In genomic region chr5:50965621-50966362, GRCh38 we compare ENCODE assay signal across 15 cellular contexts.
DNase-seq lines count a peak whose midpoint lies in the region; ATAC-seq and TF ChIP-seq lines count a peak whose summit lies in the region.
"Had no signal": no experiment of that assay in that cellular context is flagged by ENCODE, and none has a peak within 500 bp of the region (broad histone marks: within the 10 kb centered on the region; RNA-seq: fewer than 3 reads in every experiment).

No MANE protein-coding gene starts in this region.

- ATAC-seq in Right ventricle myocardium inferior: no peak
- ATAC-seq in heart right ventricle: no peak
- no peak for ATAC-seq in HG03439 (IDR thresholded peaks at IDR 0.05; ENCODE audit: unreplicated experiment)
- ATAC-seq: heart left ventricle had no signal

- no peak overlapping the region for H3K27ac ChIP-seq in heart right ventricle
- peak overlapping the region; percentile 58 for H3K27ac ChIP-seq in thymus (ENCODE audit: low read depth)
- H3K27ac ChIP-seq: BLaER1, heart left ventricle had no signal

- peak overlapping the region; percentile 15 for H3K4me3 Mint-ChIP-seq in activated T-helper 2 cell treated with anti-CD3 and anti-CD28 coated beads, Interferon-gamma antibody, Interleukin-2, Interleukin-4, amounts not matched to agents 10 μg/mL and 5 μg/mL and 100 μg/mL, durations not matched to agents 14 hours and 24 hours and 36 hours (ENCODE audit: low read depth)

- DNase-seq in Right ventricle myocardium inferior (ENCODE audit: missing footprints) (peak; percentile 40), heart right ventricle (no peak), left kidney (ENCODE audit: low read depth, low spot score) (peak; percentile 33), DMS153 (lab: John Stamatoyannopoulos, UW) (no peak), NCI-H524 (lab: John Stamatoyannopoulos, UW) (no peak)
- no peak for DNase-seq in activated T-helper 2 cell treated with anti-CD3 and anti-CD28 coated beads, Interferon-gamma antibody, Interleukin-2, Interleukin-4, amounts not matched to agents 10 μg/mL and 5 μg/mL and 100 μg/mL, durations not matched to agents 14 hours and 24 hours and 36 hours (ENCODE audit: low spot score)
- DNase-seq: anterior cingulate cortex; effector CD4-positive, alpha-beta T cell; heart left ventricle; midbrain; NCI-H1436 treated with DMSO at 0.1 percent for 48 hours; OCI-M1 had no signal

- no peaks in the 10 kb centered on the region for H3K36me3 Mint-ChIP-seq in activated T-helper 2 cell treated with anti-CD3 and anti-CD28 coated beads, Interferon-gamma antibody, Interleukin-2, Interleukin-4, amounts not matched to agents 10 μg/mL and 5 μg/mL and 100 μg/mL, durations not matched to agents 14 hours and 24 hours and 36 hours (ENCODE audit: low read depth)

- 16 to 39% methylated on average over 32 of the region's 32 CpGs for WGBS in heart right ventricle, 2 donors
- 11% methylated on average over 32 of the region's 32 CpGs for WGBS in thymus

- H3K4me1 ChIP-seq in heart right ventricle: peaks cover 3 to 56% (median 43%) of the 10 kb centered on the region in 9 donors
- H3K4me1 ChIP-seq in thymus (ENCODE audit: control insufficient read depth, insufficient read depth, low read length): no peaks in the 10 kb centered on the region

- TF ChIP-seq CTCF in heart right ventricle (IDR thresholded peaks at IDR 0.05): no peak

- intact Hi-C loops in Right ventricle myocardium inferior (cut with DNase I): no loop called here
- intact Hi-C loops in heart right ventricle (cut with DNase I): loop anchor here in 5 of 10 donors (5.0 to 10.0 kb wide), 4 partner anchors 1039 to 1697 kb away; no protein-coding TSS in a partner anchor
- intact Hi-C loops in activated T-helper 2 cell treated with anti-CD3 and anti-CD28 coated beads, Interferon-gamma antibody, Interleukin-2, Interleukin-4, amounts not matched to agents 10 μg/mL and 5 μg/mL and 100 μg/mL, durations not matched to agents 14 hours and 24 hours and 36 hours (cut with micrococcal nuclease): loop anchor here (10.0 kb wide), 1 partner anchor 229 kb away; no protein-coding TSS in a partner anchor

- H3K36me3 ChIP-seq in heart right ventricle (no peaks in the 10 kb centered on the region), thymus (ENCODE audit: control insufficient read depth, insufficient read depth) (no peaks in the 10 kb centered on the region)
- H3K36me3 ChIP-seq: BLaER1, heart left ventricle had no signal

- H3K4me1 Mint-ChIP-seq in activated T-helper 2 cell treated with anti-CD3 and anti-CD28 coated beads, Interferon-gamma antibody, Interleukin-2, Interleukin-4, amounts not matched to agents 10 μg/mL and 5 μg/mL and 100 μg/mL, durations not matched to agents 14 hours and 24 hours and 36 hours (ENCODE audit: low read depth): peaks cover 40% of the 10 kb centered on the region

- no peaks in the 10 kb centered on the region for H3K9me3 Mint-ChIP-seq in activated T-helper 2 cell treated with anti-CD3 and anti-CD28 coated beads, Interferon-gamma antibody, Interleukin-2, Interleukin-4, amounts not matched to agents 10 μg/mL and 5 μg/mL and 100 μg/mL, durations not matched to agents 14 hours and 24 hours and 36 hours

- no peaks in the 10 kb centered on the region for H3K9me3 ChIP-seq in heart right ventricle
- no peaks in the 10 kb centered on the region for H3K9me3 ChIP-seq in thymus (ENCODE audit: control insufficient read depth)
- H3K9me3 ChIP-seq: heart left ventricle had no signal

- no peak overlapping the region for H3K27ac Mint-ChIP-seq in activated T-helper 2 cell treated with anti-CD3 and anti-CD28 coated beads, Interferon-gamma antibody, Interleukin-2, Interleukin-4, amounts not matched to agents 10 μg/mL and 5 μg/mL and 100 μg/mL, durations not matched to agents 14 hours and 24 hours and 36 hours

- H3K4me3 ChIP-seq in heart right ventricle (no peak overlapping the region), thymus (ENCODE audit: low read length) (no peak overlapping the region)
- H3K4me3 ChIP-seq: BLaER1 had no signal

- H3K27me3 Mint-ChIP-seq in activated T-helper 2 cell treated with anti-CD3 and anti-CD28 coated beads, Interferon-gamma antibody, Interleukin-2, Interleukin-4, amounts not matched to agents 10 μg/mL and 5 μg/mL and 100 μg/mL, durations not matched to agents 14 hours and 24 hours and 36 hours (ENCODE audit: low read depth): peaks cover 77% of the 10 kb centered on the region

- H3K27me3 ChIP-seq in heart right ventricle (peaks cover 27 to 100% (median 96%) of the 10 kb centered on the region in 7 donors), thymus (ENCODE audit: control insufficient read depth, insufficient read depth) (peaks cover 63% of the 10 kb centered on the region)

Comparison
In these comparisons a context has a peak if more than half of its experiments do, and no peak if none do; other contexts are left out.
1. DNase-seq: peak in Right ventricle myocardium inferior (single experiment) and left kidney (single experiment); none in heart right ventricle (0 of 2), activated T-helper 2 cell treated with anti-CD3 and anti-CD28 coated beads, Interferon-gamma antibody, Interleukin-2, Interleukin-4, amounts not matched to agents 10 μg/mL and 5 μg/mL and 100 μg/mL, durations not matched to agents 14 hours and 24 hours and 36 hours (single experiment), DMS153 (single experiment) and NCI-H524 (0 of 2).